11 cellular contexts compared by ENCODE assay signal in the genomic region with DNA sequence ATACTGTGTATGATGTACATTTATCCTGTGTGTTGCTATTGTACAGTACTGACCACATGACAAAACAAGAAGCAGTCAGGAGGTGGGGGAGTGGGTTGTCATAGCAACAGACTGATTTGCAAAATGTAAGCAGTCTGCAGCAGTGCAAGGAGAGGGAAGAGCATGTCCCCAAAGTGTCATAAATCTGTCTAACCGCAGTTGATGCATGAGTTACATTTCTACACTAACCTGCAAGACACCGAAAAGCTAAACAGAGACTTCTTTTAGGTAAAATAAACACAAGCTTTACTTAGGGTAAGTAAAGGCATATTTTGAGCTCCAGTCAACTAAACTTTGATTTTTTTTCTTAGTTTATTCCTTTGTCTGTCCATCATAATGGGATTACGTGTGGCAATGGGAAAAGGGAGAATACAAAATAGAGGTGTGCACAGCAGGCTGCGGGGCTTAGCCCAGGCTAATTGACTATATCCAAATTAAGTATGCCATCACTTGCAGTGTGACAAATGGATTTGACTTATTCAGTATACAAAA.
A peak's percentile ranks its signal among the peaks of the same experiment; 100 is the strongest.
DNase-seq lines count a peak whose midpoint lies in the region; ATAC-seq, FAIRE-seq and TF ChIP-seq lines count a peak whose summit lies in the region.
"Had no signal": no experiment of that assay in that cellular context is flagged by ENCODE, and none has a peak within 500 bp of the region (broad histone marks: within the 10 kb centered on the region; RNA-seq: fewer than 3 reads in every experiment).

No MANE protein-coding gene starts in this region.

- no peak overlapping the region for H3K18ac ChIP-seq in mesenchymal stem cell (ENCODE audit: low read depth in 1 of 2, low read length in 2 of 2)

- no peaks in the 10 kb centered on the region for H4K20me1 ChIP-seq in Loucy (ENCODE audit: insufficient read depth, low read length, poor library complexity, severe bottlenecking)

- no peak overlapping the region for H3K14ac ChIP-seq in mesenchymal stem cell (ENCODE audit: low read length in 2 of 2)

- H3K4ac ChIP-seq in mesenchymal stem cell (ENCODE audit: low read depth in 1 of 2, low read length in 2 of 2), result no peak overlapping the region

- WGBS in mesenchymal stem cell, result 20% methylated on average over 1 of the region's 4 CpGs

- no peak overlapping the region for H3K23ac ChIP-seq in mesenchymal stem cell (ENCODE audit: low read length in 2 of 2)

- H3F3A ChIP-seq in Loucy (ENCODE audit: low read depth), result no peaks in the 10 kb centered on the region

- H3K9me2 ChIP-seq in Loucy (replicated peaks; ENCODE audit: low read depth, low read length), result no peaks in the 10 kb centered on the region

- no peaks in the 10 kb centered on the region for H3K36me3 ChIP-seq in Loucy (ENCODE audit: insufficient read depth, low read length)
- H3K36me3 ChIP-seq in mesenchymal stem cell (ENCODE audit: control insufficient read depth in 1 of 2, insufficient read depth in 2 of 2, low read depth in 1 of 2, low read length in 2 of 2), result peaks cover 0 to 38% of the 10 kb centered on the region in 2 experiments

- H3K9ac ChIP-seq in Loucy (ENCODE audit: low read depth, low read length, poor library complexity, severe bottlenecking), result no peak overlapping the region
- H3K9ac ChIP-seq in mesenchymal stem cell (ENCODE audit: low read length), result peak overlapping the region; percentile 17

- DNase-seq in COR-L47 (lab: John Stamatoyannopoulos, UW) (peak; percentile 29), mesenchymal stem cell (peak; percentile 97), HTR-8/SVneo (ENCODE audit: insufficient read length, low spot score) (no peak), cortex of kidney (lab: John Stamatoyannopoulos, UW) (no peak)
- DNase-seq: mammary epithelial cell, NCI-H1092, T1000 had no signal

- H2BK12ac ChIP-seq in mesenchymal stem cell (ENCODE audit: low read length in 2 of 2), result no peak overlapping the region

- no peak for ATAC-seq in activated CD4-positive, CD25-positive, alpha-beta regulatory T cell treated with anti-CD3 and anti-CD28 coated beads, Interleukin-2, amount 50 U/mL, for 24 hours
- no peak for ATAC-seq in GM18498 (IDR thresholded peaks at IDR 0.05; ENCODE audit: unreplicated experiment)

- no peak overlapping the region for H2AFZ ChIP-seq in Loucy (ENCODE audit: low read length)
- H2AFZ ChIP-seq in mesenchymal stem cell (ENCODE audit: low read depth, low read length), result no peak overlapping the region

- H2BK15ac ChIP-seq in mesenchymal stem cell (ENCODE audit: low read depth, poor library complexity, severe bottlenecking), result no peak overlapping the region

- no peak for TF ChIP-seq CTCF in Loucy (conservative IDR thresholded peaks at IDR 0.05; ENCODE audit: low read length)

- H3K9me3 ChIP-seq in Loucy (ENCODE audit: insufficient read depth, low read depth, low read length), result no peaks in the 10 kb centered on the region
- no peaks in the 10 kb centered on the region for H3K9me3 ChIP-seq in mesenchymal stem cell (ENCODE audit: control insufficient read depth, low read length)

- TF ChIP-seq POLR2A in Raji (IDR thresholded peaks at IDR 0.05; ENCODE audit: insufficient read depth, low read depth, low read length), result peak; percentile 36; the same call in 1 of the 2 replicates

- no peak overlapping the region for H2BK5ac ChIP-seq in mesenchymal stem cell (ENCODE audit: low read depth, low read length, poor library complexity, severe bottlenecking)

- H3K4me1 ChIP-seq in Loucy (ENCODE audit: insufficient read depth, low read length, poor library complexity, severe bottlenecking), result no peaks in the 10 kb centered on the region
- peaks cover 2% of the 10 kb centered on the region for H3K4me1 ChIP-seq in mesenchymal stem cell (ENCODE audit: control insufficient read depth, insufficient read depth, low read depth, low read length)

- no peaks in the 10 kb centered on the region for H3K79me1 ChIP-seq in mesenchymal stem cell (replicated peaks; ENCODE audit: low read length, poor library complexity, severe bottlenecking)

- no peaks in the 10 kb centered on the region for H3K79me2 ChIP-seq in Loucy (ENCODE audit: insufficient read depth, low read length)

- H3K4me2 ChIP-seq in Loucy (ENCODE audit: low read depth, low read length, poor library complexity, severe bottlenecking) (peak overlapping the region; percentile 18), mesenchymal stem cell (ENCODE audit: low read length, poor library complexity, severe bottlenecking) (no peak overlapping the region)

- H3K4me3 ChIP-seq in Loucy (ENCODE audit: low read length, poor library complexity, severe bottlenecking), result no peak overlapping the region
- H3K4me3 ChIP-seq in mesenchymal stem cell (ENCODE audit: insufficient read depth in 1 of 2, low read depth in 1 of 2, low read length in 2 of 2), result no peak overlapping the region

- H4K91ac ChIP-seq in mesenchymal stem cell (ENCODE audit: low read length), result no peak overlapping the region

- no peak overlapping the region for H4K8ac ChIP-seq in mesenchymal stem cell (ENCODE audit: low read length)

- peak overlapping the region; percentile 84 for H3K27ac ChIP-seq in mesenchymal stem cell (ENCODE audit: low read length, poor library complexity, severe bottlenecking)

- H2AK5ac ChIP-seq in mesenchymal stem cell (ENCODE audit: low read length, severe bottlenecking), result no peak overlapping the region

- H3K27me3 ChIP-seq in Loucy (ENCODE audit: insufficient read depth, low read length, poor library complexity, severe bottlenecking) (no peaks in the 10 kb centered on the region), mesenchymal stem cell (ENCODE audit: control insufficient read depth in 1 of 2, insufficient read depth in 1 of 2, low read length in 2 of 2) (no peaks in the 10 kb centered on the region)

- FAIRE-seq in HTR-8/SVneo (lab: Jason Lieb, UNC), result no peak

- H2BK120ac ChIP-seq in mesenchymal stem cell (ENCODE audit: low read depth, low read length), result no peak overlapping the region

Comparison
In these comparisons a context has a peak if more than half of its experiments do, and no peak if none do; other contexts are left out.
1. DNase-seq: peak in COR-L47 (single experiment) and mesenchymal stem cell (single experiment); none in HTR-8/SVneo (single experiment) and cortex of kidney (single experiment).